29 cellular contexts compared by ENCODE assay signal in the genomic region with DNA sequence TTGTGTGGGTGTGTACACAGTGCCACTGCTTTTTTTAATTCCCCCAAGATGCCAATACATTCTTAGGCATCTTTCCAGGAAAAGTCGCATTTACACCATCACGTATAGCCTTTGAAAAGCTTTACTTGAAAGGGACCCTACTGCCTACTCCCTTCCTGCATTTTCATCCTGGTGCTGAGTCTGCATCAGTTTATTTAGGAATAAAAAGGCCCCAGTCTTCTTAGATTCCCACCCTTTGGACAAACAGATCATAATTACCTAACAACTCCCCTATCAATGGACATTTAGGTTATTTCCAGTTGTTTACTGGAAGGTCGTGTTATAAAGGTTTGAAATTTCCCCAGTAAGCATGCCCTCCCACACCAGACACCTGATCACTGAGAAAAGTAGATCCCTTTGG.
"Had no signal": no experiment of that assay in that cellular context is flagged by ENCODE, and none has a peak within 500 bp of the region (broad histone marks: within the 10 kb centered on the region; RNA-seq: fewer than 3 reads in every experiment).

No MANE protein-coding gene starts in this region.

- H3K27me3 ChIP-seq: neutrophil, pancreas, right atrium auricular region, right lobe of liver, sigmoid colon, suprapubic skin, testis, tibial artery, transverse colon, upper lobe of right lung, uterus had no signal

- ATAC-seq: naive thymus-derived CD8-positive, alpha-beta T cell; natural killer cell treated with Interleukin-12 subunit alpha and Interleukin-12 subunit beta and Interleukin-15 and Interleukin-18, amount 100 ng/mL, for 72 hours; pancreas; right lobe of liver; stimulated activated effector memory CD8-positive, alpha-beta T cell treated with anti-CD3 and anti-CD28 coated beads, Interleukin-12 subunit alpha, Interleukin-12 subunit beta, amount 100 ng/mL, for 72 hours; stimulated activated naive CD8-positive, alpha-beta T cell treated with anti-CD3 and anti-CD28 coated beads, Interleukin-15, amount 100 ng/mL, for 72 hours; stimulated activated naive CD8-positive, alpha-beta T cell treated with anti-CD3 and anti-CD28 coated beads, Interleukin-15, Interleukin-2, amounts not matched to agents 100 U/mL and 50 U/mL, for 24 hours; upper lobe of right lung had no signal

- H3K4me1 Mint-ChIP-seq: neural crest cell had no signal

- H3K9me3 ChIP-seq: neutrophil, pancreas, prostate gland, right atrium auricular region, right lobe of liver, sigmoid colon, suprapubic skin, testis, tibial artery, transverse colon, upper lobe of right lung, uterus had no signal

- H3K27me3 Mint-ChIP-seq: naive thymus-derived CD8-positive, alpha-beta T cell; natural killer cell treated with Interleukin-12 subunit alpha and Interleukin-12 subunit beta and Interleukin-15 and Interleukin-18, amount 100 ng/mL, for 72 hours; stimulated activated naive CD8-positive, alpha-beta T cell treated with anti-CD3 and anti-CD28 coated beads, Interleukin-15, amount 100 ng/mL, for 72 hours; type B pancreatic cell had no signal

- H3K27ac ChIP-seq: neutrophil, pancreas, prostate gland, right atrium auricular region, right lobe of liver, sigmoid colon, suprapubic skin, testis, tibial artery, transverse colon, upper lobe of right lung, uterus had no signal

- H3K36me3 ChIP-seq: prostate gland, uterus had no signal

- H3K4me3 Mint-ChIP-seq: naive thymus-derived CD8-positive, alpha-beta T cell; natural killer cell treated with Interleukin-12 subunit alpha and Interleukin-12 subunit beta and Interleukin-15 and Interleukin-18, amount 100 ng/mL, for 72 hours; nephron progenitor cell; neural crest cell; stimulated activated effector memory CD8-positive, alpha-beta T cell treated with anti-CD3 and anti-CD28 coated beads, Interleukin-12 subunit alpha, Interleukin-12 subunit beta, amount 100 ng/mL, for 72 hours; stimulated activated naive CD8-positive, alpha-beta T cell treated with anti-CD3 and anti-CD28 coated beads, Interleukin-15, amount 100 ng/mL, for 72 hours; type B pancreatic cell had no signal

- FAIRE-seq: pancreas, small intestine had no signal

- H3K27ac Mint-ChIP-seq: nephron progenitor cell had no signal

- H3K4me1 ChIP-seq: pancreas, prostate gland, right atrium auricular region, testis, upper lobe of right lung, uterus had no signal

- H3K4me3 ChIP-seq: pancreas, prostate gland, right atrium auricular region, right lobe of liver, sigmoid colon, suprapubic skin, testis, tibial artery, transverse colon, upper lobe of right lung, uterus had no signal

- DNase-seq: naive thymus-derived CD8-positive, alpha-beta T cell; nephron progenitor cell; nucleus accumbens; pancreas; retina; right lobe of liver; sigmoid colon; small intestine; stimulated activated CD4-positive, alpha-beta T cell treated with anti-CD3 and anti-CD28 coated beads, Interleukin-15, amount 100 ng/mL, for 24 hours; stimulated activated CD4-positive, alpha-beta T cell treated with anti-CD3 and anti-CD28 coated beads, Interleukin-2, amount 100 ng/mL, for 24 hours; stimulated activated CD4-positive, alpha-beta T cell treated with anti-CD3 and anti-CD28 coated beads, Interleukin-2, amount 100 ng/mL, for 48 hours; stimulated activated CD4-positive, alpha-beta T cell treated with anti-CD3 and anti-CD28 coated beads, Interleukin-4, amount 100 ng/mL, for 24 hours; stimulated activated naive CD4-positive, alpha-beta T cell; stimulated activated naive CD8-positive, alpha-beta T cell treated with anti-CD3 and anti-CD28 coated beads, Interleukin-15, amount 100 ng/mL, for 72 hours; stimulated activated naive CD8-positive, alpha-beta T cell treated with anti-CD3 and anti-CD28 coated beads, Interleukin-15, Interleukin-2, amounts not matched to agents 100 U/mL and 50 U/mL, for 24 hours; substantia nigra; testis; tibial artery; transverse colon; upper lobe of right lung; uterus had no signal

- H3K9me3 Mint-ChIP-seq: naive thymus-derived CD8-positive, alpha-beta T cell; natural killer cell treated with Interleukin-12 subunit alpha and Interleukin-12 subunit beta and Interleukin-15 and Interleukin-18, amount 100 ng/mL, for 72 hours; nephron progenitor cell; neural crest cell; stimulated activated effector memory CD8-positive, alpha-beta T cell treated with anti-CD3 and anti-CD28 coated beads, Interleukin-12 subunit alpha, Interleukin-12 subunit beta, amount 100 ng/mL, for 72 hours; stimulated activated naive CD8-positive, alpha-beta T cell treated with anti-CD3 and anti-CD28 coated beads, Interleukin-15, amount 100 ng/mL, for 72 hours; type B pancreatic cell had no signal
